In the genomic region with DNA sequence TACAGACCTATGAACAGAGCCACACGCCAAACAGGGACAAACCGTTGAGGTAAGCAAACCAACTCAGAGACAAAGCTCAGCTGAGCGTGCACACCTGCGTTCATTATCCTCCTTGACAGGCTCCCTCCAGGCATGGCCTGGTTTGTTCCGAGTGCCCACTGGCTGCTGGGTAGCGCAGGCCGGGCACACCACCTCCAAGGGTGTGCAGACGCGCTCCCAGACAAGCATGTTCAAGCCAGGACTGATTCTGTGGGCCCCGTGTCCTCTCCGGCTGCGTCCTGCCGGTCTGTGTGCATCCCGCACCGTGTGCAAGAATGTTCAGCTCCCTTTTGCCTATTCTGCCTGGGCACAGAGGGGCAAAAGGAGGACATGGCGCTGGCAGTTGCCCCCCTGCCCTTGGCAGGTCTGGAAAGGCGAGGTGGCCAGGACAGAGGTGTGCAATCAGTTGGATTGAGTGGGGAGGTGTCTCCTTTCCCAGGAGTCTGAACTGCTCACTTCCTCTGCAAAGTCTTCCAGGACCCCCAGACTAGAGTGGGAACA, we compare ENCODE assay signal across 12 cellular contexts. TPM values are rescaled to one million over a fixed set of nuclear protein-coding genes. Genes with fewer than 3 reads are reported as not detected.
DNase-seq lines count a peak whose midpoint lies in the region; ATAC-seq and TF ChIP-seq lines count a peak whose summit lies in the region.
"Had no signal": no experiment of that assay in that cellular context is flagged by ENCODE, and none has a peak within 500 bp of the region (broad histone marks: within the 10 kb centered on the region; RNA-seq: fewer than 3 reads in every experiment).

No MANE protein-coding gene starts in this region.

- 68 to 79% methylated on average over 16 of the region's 17 CpGs for WGBS in mesodermal cell (ENCODE audit: insufficient coverage in 2 of 2), 2 experiments
- WGBS in thymus, result 65% methylated on average over 17 of the region's 17 CpGs

- H3K36me3 ChIP-seq in mesodermal cell (ENCODE audit: control insufficient read depth, insufficient read depth, low read length), result peaks cover 5% of the 10 kb centered on the region
- H3K36me3 ChIP-seq in thymus (ENCODE audit: control insufficient read depth, insufficient read depth), result no peaks in the 10 kb centered on the region
- H3K36me3 ChIP-seq: neutrophil had no signal

- peaks cover 4% of the 10 kb centered on the region for H3K4me1 Mint-ChIP-seq in activated T-cell treated with anti-CD3 and anti-CD28 coated beads, Interleukin-2, amount 50 U/mL, for 4 hours (ENCODE audit: low read depth)

- H3K27me3 Mint-ChIP-seq in activated T-cell treated with anti-CD3 and anti-CD28 coated beads, Interleukin-2, amount 50 U/mL, for 4 hours (ENCODE audit: low read depth), result peaks cover 59% of the 10 kb centered on the region

- TF ChIP-seq CTCF in dorsolateral prefrontal cortex (IDR thresholded peaks at IDR 0.05 in 54 of 56, conservative IDR thresholded peaks at IDR 0.05 in 2 of 56; ENCODE audit: low read depth in 1 of 56, partially characterized antibody in 56 of 56), result no peak

- H3K4me3 ChIP-seq in dorsolateral prefrontal cortex (peak overlapping the region in 49 of 59 donors; percentile 26 to 71 (median 55)), mesodermal cell (ENCODE audit: extremely low read depth, insufficient read depth, low read length, poor library complexity, severe bottlenecking) (peak overlapping the region; percentile 44), thymus (ENCODE audit: low read length) (no peak overlapping the region)
- H3K4me3 ChIP-seq: body of pancreas had no signal

- intact Hi-C loops in dorsolateral prefrontal cortex (cut with DNase I), result no loop called here

- H3K27me3 ChIP-seq in dorsolateral prefrontal cortex (peaks cover 0 to 58% (median 25%) of the 10 kb centered on the region in 45 donors), thymus (ENCODE audit: control insufficient read depth, insufficient read depth) (peaks cover 36% of the 10 kb centered on the region)
- H3K27me3 ChIP-seq: body of pancreas had no signal

- no peaks in the 10 kb centered on the region for H3K9me3 ChIP-seq in mesodermal cell (ENCODE audit: control insufficient read depth, low read length)
- peaks cover 1% of the 10 kb centered on the region for H3K9me3 ChIP-seq in thymus (ENCODE audit: control insufficient read depth)
- H3K9me3 ChIP-seq: body of pancreas, neutrophil had no signal

- H3K27ac ChIP-seq in dorsolateral prefrontal cortex (no peak overlapping the region), mesodermal cell (ENCODE audit: low read depth, low read length, severe bottlenecking) (no peak overlapping the region), thymus (ENCODE audit: low read depth) (peak overlapping the region; percentile 2)
- H3K27ac ChIP-seq: body of pancreas, KMS-11, neutrophil had no signal

- no peak overlapping the region for H3K4me3 Mint-ChIP-seq in activated T-cell treated with anti-CD3 and anti-CD28 coated beads, Interleukin-2, amount 50 U/mL, for 4 hours

- H3K36me3 Mint-ChIP-seq in activated T-cell treated with anti-CD3 and anti-CD28 coated beads, Interleukin-2, amount 50 U/mL, for 4 hours (ENCODE audit: insufficient read depth), result peaks cover 6% of the 10 kb centered on the region

- no peaks in the 10 kb centered on the region for H3K9me3 Mint-ChIP-seq in activated T-cell treated with anti-CD3 and anti-CD28 coated beads, Interleukin-2, amount 50 U/mL, for 4 hours

- no peak for DNase-seq in activated T-cell treated with anti-CD3 and anti-CD28 coated beads, Interleukin-2, amount 50 U/mL, for 4 hours
- DNase-seq in activated T-cell treated with anti-CD3 and anti-CD28 coated beads, Interleukin-2, amount 50 U/mL, for 48 hours, result no peak
- DNase-seq in dorsolateral prefrontal cortex (no peak), GOT3 (lab: John Stamatoyannopoulos, UW) (no peak)
- DNase-seq: stimulated activated CD4-positive, alpha-beta T cell treated with anti-CD3 and anti-CD28 coated beads, Interleukin-4, amount 100 ng/mL, for 4 hours had no signal

- H3K4me1 ChIP-seq in mesodermal cell (ENCODE audit: control insufficient read depth, insufficient read depth, low read length, poor library complexity, severe bottlenecking) (no peaks in the 10 kb centered on the region), thymus (ENCODE audit: control insufficient read depth, insufficient read depth, low read length) (no peaks in the 10 kb centered on the region)

- ATAC-seq in activated T-cell treated with anti-CD3 and anti-CD28 coated beads, Interleukin-2, amount 50 U/mL, for 4 hours, result peak; percentile 17 to 21
- no peak for ATAC-seq in GM21619 (IDR thresholded peaks at IDR 0.05; ENCODE audit: unreplicated experiment)
- ATAC-seq in HG03565 (IDR thresholded peaks at IDR 0.05; ENCODE audit: unreplicated experiment), result no peak
- ATAC-seq: body of pancreas had no signal

RNA-seq across cellular contexts. Expression of gene SMIM32, which starts 0.5 kb away (rescaled TPM):
- not detected for total RNA-seq in activated T-cell treated with anti-CD3 and anti-CD28 coated beads, Interleukin-2, amount 50 U/mL, for 4 hours
- 10 to 100 TPM in 2 of 120 experiments, 1 to 10 TPM in 104, under 1 TPM in 11, not detected in 3; 0.45 to 10.8 (median 2.8) TPM for total RNA-seq in dorsolateral prefrontal cortex
- 0.74 TPM for polyA plus RNA-seq in mesodermal cell (2013, experiment 1 of 2)
- 0.20 TPM for polyA plus RNA-seq in mesodermal cell (2013, experiment 2 of 2)
- 0.05 TPM for polyA plus RNA-seq in thymus

Comparison
In these comparisons a context has a peak if more than half of its experiments do, and no peak if none do; other contexts are left out.
1. ATAC-seq: peak in activated T-cell treated with anti-CD3 and anti-CD28 coated beads, Interleukin-2, amount 50 U/mL, for 4 hours (2 of 2); none in GM21619 (single experiment) and HG03565 (single experiment).